28 cellular contexts compared by ENCODE assay signal in genomic region chr10:37456456-37456855, GRCh38.
"Had no signal": no experiment of that assay in that cellular context is flagged by ENCODE, and none has a peak within 500 bp of the region (broad histone marks: within the 10 kb centered on the region; RNA-seq: fewer than 3 reads in every experiment).

No MANE protein-coding gene starts in this region.

- H3K27ac Mint-ChIP-seq: dendritic cell treated with granulocyte-macrophage colony-stimulating factor and Interleukin-4, amounts not matched to agents 40 ng/mL and 50 ng/mL, for 4 days; effector memory CD8-positive, alpha-beta T cell had no signal

- H2AFZ ChIP-seq: hepatocyte had no signal

- ATAC-seq: effector memory CD8-positive, alpha-beta T cell; esophagus mucosa; foreskin keratinocyte; gastrocnemius medialis; gastroesophageal sphincter; heart left ventricle; heart right ventricle had no signal

- H3K4me1 ChIP-seq: colonic mucosa, esophagus muscularis mucosa, esophagus squamous epithelium, foreskin keratinocyte, gastrocnemius medialis, gastroesophageal sphincter, heart left ventricle, heart right ventricle had no signal

- H3K4me2 ChIP-seq: hepatocyte had no signal

- H3K79me2 ChIP-seq: hepatocyte had no signal

- H3K27me3 ChIP-seq: colonic mucosa, esophagus muscularis mucosa, esophagus squamous epithelium, foreskin keratinocyte, gastrocnemius medialis, gastroesophageal sphincter, heart left ventricle, hepatocyte had no signal

- H3K4me3 ChIP-seq: colonic mucosa, dorsolateral prefrontal cortex, esophagus muscularis mucosa, esophagus squamous epithelium, gastrocnemius medialis, gastroesophageal sphincter, heart left ventricle, heart right ventricle, hepatocyte had no signal

- H3K9me3 ChIP-seq: colonic mucosa, gastrocnemius medialis had no signal

- H3K27ac ChIP-seq: colonic mucosa, dorsolateral prefrontal cortex, epithelial cell of prostate, esophagus muscularis mucosa, esophagus squamous epithelium, foreskin keratinocyte, gastrocnemius medialis, gastroesophageal sphincter, heart left ventricle, heart right ventricle, hepatocyte had no signal

- H3K36me3 ChIP-seq: colonic mucosa, esophagus muscularis mucosa, esophagus squamous epithelium, gastrocnemius medialis, gastroesophageal sphincter, heart left ventricle, heart right ventricle had no signal

- H3K4me3 Mint-ChIP-seq: dendritic cell treated with granulocyte-macrophage colony-stimulating factor and Interleukin-4, amounts not matched to agents 40 ng/mL and 50 ng/mL, for 4 days; effector memory CD8-positive, alpha-beta T cell had no signal

- H3K27me3 Mint-ChIP-seq: dendritic cell treated with granulocyte-macrophage colony-stimulating factor and Interleukin-4, amounts not matched to agents 40 ng/mL and 50 ng/mL, for 4 days; effector memory CD8-positive, alpha-beta T cell had no signal

- DNase-seq: colonic mucosa; cortex of kidney; dermis blood vessel endothelial cell; dorsolateral prefrontal cortex; effector CD4-positive, alpha-beta T cell; effector CD8-positive, alpha-beta T cell; effector memory CD4-positive, alpha-beta T cell; effector memory CD8-positive, alpha-beta T cell; erythroblast; esophagus squamous epithelium; foreskin fibroblast; foreskin keratinocyte; foreskin melanocyte; gastrocnemius medialis; glutamatergic neuron; head of caudate nucleus; heart left ventricle; heart right ventricle had no signal

- FAIRE-seq: colon, endometrium, endothelial cell of umbilical vein, frontal cortex had no signal
